Comparison of ENCODE assay signal across 18 cellular contexts in the genomic region with DNA sequence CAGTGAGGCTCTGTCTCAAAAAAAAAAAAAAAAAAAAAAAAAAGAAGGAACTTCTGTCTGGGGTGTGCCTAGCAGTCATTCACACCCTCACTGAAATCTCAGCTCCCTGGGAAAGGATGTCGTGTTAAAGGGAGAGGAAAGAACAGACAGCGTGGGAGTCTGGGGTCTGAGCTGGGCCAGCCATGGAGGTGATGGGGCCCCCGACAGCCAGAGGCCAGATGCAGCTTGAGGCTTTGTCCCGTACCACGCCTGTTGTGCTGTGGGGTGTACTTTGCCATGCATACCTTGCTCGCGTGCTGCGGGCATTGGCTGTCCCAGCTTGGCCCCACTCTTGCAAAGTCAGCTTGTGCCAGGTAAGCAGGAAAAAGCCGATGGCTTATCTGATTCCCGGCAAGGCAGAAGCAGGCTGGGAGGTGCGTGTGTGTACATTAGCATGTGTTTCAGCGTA. TPM values are rescaled to one million over a fixed set of nuclear protein-coding genes. Genes with fewer than 3 reads are reported as not detected.
DNase-seq lines count a peak whose midpoint lies in the region; ATAC-seq and TF ChIP-seq lines count a peak whose summit lies in the region.
"Had no signal": no experiment of that assay in that cellular context is flagged by ENCODE, and none has a peak within 500 bp of the region (broad histone marks: within the 10 kb centered on the region; RNA-seq: fewer than 3 reads in every experiment).

No MANE protein-coding gene starts in this region.

- H3K27ac Mint-ChIP-seq in MCF 10A (ENCODE audit: low read depth, unreplicated experiment) (no peak overlapping the region), IgD-negative memory B cell (peak overlapping the region in 2 of 3 donors; percentile 60 to 94)
- H3K27ac Mint-ChIP-seq: T-helper 1 cell treated with Interleukin-12 subunit alpha and Interleukin-12 subunit beta and Interleukin-4 antibody, amounts not matched to agents 30 μg/mL and 1 μg/mL, for 36 hours had no signal

- H3K4me3 Mint-ChIP-seq in MCF 10A (ENCODE audit: unreplicated experiment) (no peak overlapping the region), IgD-negative memory B cell (peak overlapping the region; percentile 15 to 85 (median 65))
- H3K4me3 Mint-ChIP-seq: activated naive CD4-positive, alpha-beta T cell treated with anti-CD3 and anti-CD28 coated beads, Interleukin-2, amount 50 U/mL, for 24 hours; T-helper 1 cell treated with Interleukin-12 subunit alpha and Interleukin-12 subunit beta and Interleukin-4 antibody, amounts not matched to agents 30 μg/mL and 1 μg/mL, for 36 hours had no signal

- H3K36me3 Mint-ChIP-seq in MCF 10A (ENCODE audit: insufficient read depth, unreplicated experiment) (no peaks in the 10 kb centered on the region), IgD-negative memory B cell (no peaks in the 10 kb centered on the region)
- H3K36me3 Mint-ChIP-seq: activated naive CD4-positive, alpha-beta T cell treated with anti-CD3 and anti-CD28 coated beads, Interleukin-2, amount 50 U/mL, for 24 hours; CD8-positive, alpha-beta memory T cell had no signal

- 5% methylated on average over 10 of the region's 12 CpGs for WGBS in mammary epithelial cell (ENCODE audit: low coverage, missing lambda C conversion rate)
- 77% methylated on average over 12 of the region's 12 CpGs for WGBS in suprapubic skin
- 89 to 91% methylated on average over 12 of the region's 12 CpGs for WGBS in aorta, 2 donors

- H3K9me3 Mint-ChIP-seq in MCF 10A (ENCODE audit: unreplicated experiment) (no peaks in the 10 kb centered on the region), IgD-negative memory B cell (no peaks in the 10 kb centered on the region)
- H3K9me3 Mint-ChIP-seq: activated naive CD4-positive, alpha-beta T cell treated with anti-CD3 and anti-CD28 coated beads, Interleukin-2, amount 50 U/mL, for 24 hours; CD8-positive, alpha-beta memory T cell; T-helper 1 cell treated with Interleukin-12 subunit alpha and Interleukin-12 subunit beta and Interleukin-4 antibody, amounts not matched to agents 30 μg/mL and 1 μg/mL, for 36 hours had no signal

- no peak overlapping the region for H3K9ac ChIP-seq in mammary epithelial cell (ENCODE audit: insufficient read depth, low read length)

- in situ Hi-C loops in T47D (cut with HindIII; ENCODE audit: low pct_unique_long_range_greater_than_20kb, low sequenced_read_pairs), result no loop called here
- in situ Hi-C loops in mammary epithelial cell (cut with MboI; ENCODE audit: low sequenced_read_pairs in 2 of 2), result no loop called here
- in situ Hi-C loops in KBM-7 (cut with MboI; ENCODE audit: low pct_unique_long_range_greater_than_20kb, low sequenced_read_pairs), result no loop called here

- DNase-seq in T47D (ENCODE audit: low read depth in 1 of 2, low spot score in 1 of 2) (peak; percentile 78 to 91), MCF 10A (ENCODE audit: unreplicated experiment) (no peak), mammary epithelial cell (no peak), suprapubic skin (ENCODE audit: low spot score in 2 of 2) (no peak), NCI-H446 (lab: John Stamatoyannopoulos, UW) (no peak), aorta (no peak), KBM-7 (no peak)
- DNase-seq: activated CD4-positive, alpha-beta T cell treated with anti-CD3 and anti-CD28 coated beads for 48 hours; CD8-positive, alpha-beta memory T cell; effector CD8-positive, alpha-beta T cell; EL; NCI-H524; testis had no signal

- TF ChIP-seq POLR2A in suprapubic skin (IDR thresholded peaks at IDR 0.05), result no peak

- no peak for TF ChIP-seq EP300 in suprapubic skin (IDR thresholded peaks at IDR 0.05)

- H3K9me3 ChIP-seq in mammary epithelial cell (replicated peaks; ENCODE audit: insufficient read depth, low read length) (no peaks in the 10 kb centered on the region), suprapubic skin (no peaks in the 10 kb centered on the region), aorta (ENCODE audit: control insufficient read depth, low read length) (no peaks in the 10 kb centered on the region)
- H3K9me3 ChIP-seq: testis had no signal

- no peaks in the 10 kb centered on the region for H4K20me1 ChIP-seq in mammary epithelial cell (ENCODE audit: insufficient read depth, low read length)

- peak overlapping the region; percentile 45 for H3K4me2 ChIP-seq in mammary epithelial cell (ENCODE audit: insufficient read depth, low read depth, low read length)

- H3K4me3 ChIP-seq in mammary epithelial cell (replicated peaks in 1 of 3; ENCODE audit: insufficient read depth in 1 of 3, low read depth in 2 of 3, low read length in 3 of 3) (no peak overlapping the region), suprapubic skin (no peak overlapping the region), aorta (ENCODE audit: low read length in 2 of 2) (no peak overlapping the region)
- H3K4me3 ChIP-seq: testis had no signal

- BruUV-seq in MCF 10A (replicated peaks; lab: Mats Ljungman, UMichigan) (no TSS peak), mammary epithelial cell (replicated peaks; lab: Mats Ljungman, UMichigan) (no TSS peak)

- dilution Hi-C loops in mammary epithelial cell (cut with HindIII; ENCODE audit: low sequenced_read_pairs), result loop anchor here (5.0 kb wide), 1 partner anchor 185 kb away; a partner anchor contains a TSS

- H3K4me1 ChIP-seq in mammary epithelial cell (ENCODE audit: insufficient read depth, low read length) (peaks cover 55% of the 10 kb centered on the region), suprapubic skin (peaks cover 47% of the 10 kb centered on the region), aorta (ENCODE audit: control insufficient read depth in 1 of 2, insufficient read depth in 2 of 2, low read length in 2 of 2) (no peaks in the 10 kb centered on the region)

- peaks cover 27% of the 10 kb centered on the region for H3K4me1 Mint-ChIP-seq in MCF 10A (ENCODE audit: insufficient read depth, unreplicated experiment)
- peaks cover 22 to 36% (median 33%) of the 10 kb centered on the region in 3 donors for H3K4me1 Mint-ChIP-seq in IgD-negative memory B cell

- no peaks in the 10 kb centered on the region for H3K27me3 ChIP-seq in mammary epithelial cell (ENCODE audit: insufficient read depth, low read length)
- H3K27me3 ChIP-seq in suprapubic skin, result peaks cover 6% of the 10 kb centered on the region
- H3K27me3 ChIP-seq in aorta (ENCODE audit: control insufficient read depth in 1 of 2, insufficient read depth in 2 of 2, low read length in 1 of 2), result no peaks in the 10 kb centered on the region
- H3K27me3 ChIP-seq: testis had no signal

- H3K79me2 ChIP-seq in mammary epithelial cell (ENCODE audit: insufficient read depth, low read length), result no peaks in the 10 kb centered on the region

- POLR2A ChIA-PET in MCF 10A (lab: Yijun Ruan, JAX), result interaction anchor here (0.6 to 4.0 kb wide), 16 partner anchors 11 to 185 kb away, joined by 3 to 30 read pairs (median 4); a partner anchor contains a TSS

- TF ChIP-seq CTCF in MCF 10A (IDR thresholded peaks at IDR 0.05; ENCODE audit: unreplicated experiment), result no peak
- no peak for TF ChIP-seq CTCF in mammary epithelial cell (conservative IDR thresholded peaks at IDR 0.05 in 1 of 2, IDR thresholded peaks at IDR 0.05 in 1 of 2; ENCODE audit: extremely low read depth in 1 of 2, insufficient read depth in 1 of 2, low read depth in 1 of 2, low read length in 2 of 2)
- TF ChIP-seq CTCF in suprapubic skin (IDR thresholded peaks at IDR 0.05), result no peak

- CTCF ChIA-PET in MCF 10A (lab: Yijun Ruan, JAX) (interaction anchor here (0.6 to 1.7 kb wide), 6 partner anchors 8 to 64 kb away, joined by 3 to 5 read pairs (median 5); no protein-coding TSS in a partner anchor), mammary epithelial cell (lab: Charles Lee; ENCODE audit: low non-redundant PET) (no interaction called here)

- H3K36me3 ChIP-seq in mammary epithelial cell (ENCODE audit: insufficient read depth, low read length) (no peaks in the 10 kb centered on the region), suprapubic skin (no peaks in the 10 kb centered on the region), aorta (ENCODE audit: control insufficient read depth in 1 of 2, insufficient read depth in 2 of 2, low read length in 1 of 2) (no peaks in the 10 kb centered on the region)

- ATAC-seq in aorta (ENCODE audit: low FRiP score), result no peak

- intact Hi-C loops in MCF 10A (cut with micrococcal nuclease), result no loop called here
- intact Hi-C loops in mammary epithelial cell (cut with micrococcal nuclease), result loop anchor here (10.0 kb wide), 1 partner anchor 143 kb away; no protein-coding TSS in a partner anchor
- intact Hi-C loops in aorta (cut with DNase I), result no loop called here

- H3K27ac ChIP-seq in mammary epithelial cell (ENCODE audit: insufficient read depth, low read depth, low read length) (peak overlapping the region; percentile 7), suprapubic skin (peak overlapping the region; percentile 3), aorta (ENCODE audit: low read depth in 1 of 2, low read length in 2 of 2) (no peak overlapping the region)
- H3K27ac ChIP-seq: testis had no signal

- H2AFZ ChIP-seq in mammary epithelial cell (ENCODE audit: low read depth, low read length), result peak overlapping the region; percentile 22

- H3K27me3 Mint-ChIP-seq in MCF 10A (ENCODE audit: insufficient read depth, unreplicated experiment), result no peaks in the 10 kb centered on the region
- H3K27me3 Mint-ChIP-seq in IgD-negative memory B cell, result peaks cover 67% of the 10 kb centered on the region

RNA-seq across cellular contexts. Expression of a gene that starts 4.6 kb away (rescaled TPM):
- total RNA-seq in MCF 10A (2022) (0.44 and 0.59 TPM in 2 replicates), mammary epithelial cell (10 to 100 TPM in 1 of 2 donors, 1 to 10 TPM in 1; 1.2 to 26.3 TPM), suprapubic skin (1 to 10 TPM in 1 of 4 donors, under 1 TPM in 3; 0.38 to 1.1 (median 0.53) TPM), aorta (1 to 10 TPM; 4.7 to 5.5 TPM)
- polyA plus RNA-seq in IgD-negative memory B cell (not detected), mammary epithelial cell (1.1 TPM), aorta (1 to 10 TPM; 1.4 to 3.8 TPM)
- polyA minus RNA-seq in mammary epithelial cell, result 4.0 TPM
- total RNA-seq: CD8-positive, alpha-beta memory T cell; H4 had no signal
- polyA plus RNA-seq: CD8-positive, alpha-beta memory T cell had no signal

RNA-seq across cellular contexts. Expression of a gene that starts 29.1 kb away (rescaled TPM):
- total RNA-seq in MCF 10A (2022) (132 and 190 TPM in 2 replicates), mammary epithelial cell (100 to 1,000 TPM; 176 to 234 TPM), suprapubic skin (10 to 100 TPM; 25.1 to 95.5 (median 65.9) TPM), aorta (10 to 100 TPM; 19.4 to 20.1 TPM)
- polyA plus RNA-seq in IgD-negative memory B cell (0.54 TPM), mammary epithelial cell (246 TPM), aorta (10 to 100 TPM; 28.4 to 33.6 TPM)
- 113 TPM for polyA minus RNA-seq in mammary epithelial cell
- total RNA-seq: H4 had no signal

RNA-seq across cellular contexts. Expression of a gene that starts 52.4 kb away (rescaled TPM):
- total RNA-seq in MCF 10A (2022) (not detected in 2 replicates), mammary epithelial cell (not detected), suprapubic skin (not detected), aorta (not detected)
- polyA plus RNA-seq in IgD-negative memory B cell (not detected), mammary epithelial cell (not detected), aorta (10 to 100 TPM in 1 of 2 donors, under 1 TPM in 1; 0.10 to 54.8 TPM)
- polyA minus RNA-seq in mammary epithelial cell, result not detected
- total RNA-seq: CD8-positive, alpha-beta memory T cell; H4; renal cortical epithelial cell had no signal
- polyA plus RNA-seq: CD8-positive, alpha-beta memory T cell had no signal

Comparison
In these comparisons a context has a peak if more than half of its experiments do, and no peak if none do; other contexts are left out.
1. DNase-seq: peak in T47D (2 of 2); none in MCF 10A (single experiment), mammary epithelial cell (single experiment), suprapubic skin (0 of 2), NCI-H446 (0 of 2), aorta (0 of 2) and KBM-7 (single experiment).
2. H3K27ac ChIP-seq: peak in mammary epithelial cell (single experiment) and suprapubic skin (single experiment); none in aorta (0 of 2).